In genomic region chr3:151382671-151383070, GRCh38 we compare ENCODE assay signal across 12 cellular contexts. TPM values are rescaled to one million over a fixed set of nuclear protein-coding genes. Genes with fewer than 3 reads are reported as not detected.
DNase-seq lines count a peak whose midpoint lies in the region; ATAC-seq, FAIRE-seq and TF ChIP-seq lines count a peak whose summit lies in the region.
"Had no signal": no experiment of that assay in that cellular context is flagged by ENCODE, and none has a peak within 500 bp of the region (broad histone marks: within the 10 kb centered on the region; RNA-seq: fewer than 3 reads in every experiment).

No MANE protein-coding gene starts in this region.

- H3K27me3 ChIP-seq in dorsolateral prefrontal cortex = no peaks in the 10 kb centered on the region

- TF ChIP-seq CTCF in dorsolateral prefrontal cortex (IDR thresholded peaks at IDR 0.05 in 54 of 56, conservative IDR thresholded peaks at IDR 0.05 in 2 of 56; ENCODE audit: low read depth in 1 of 56, partially characterized antibody in 56 of 56) = no peak

- intact Hi-C loops in dorsolateral prefrontal cortex (cut with DNase I) = no loop called here

- H3K4me3 ChIP-seq in dorsolateral prefrontal cortex = peak overlapping the region in 29 of 59 donors; percentile 1 to 62 (median 45)
- H3K4me3 ChIP-seq: K562 had no signal

- ATAC-seq in GM21423 (IDR thresholded peaks at IDR 0.05; ENCODE audit: unreplicated experiment) = peak; percentile 41
- ATAC-seq in HG03460 (IDR thresholded peaks at IDR 0.05; ENCODE audit: unreplicated experiment) = peak; percentile 40
- no peak for ATAC-seq in HG02938 (IDR thresholded peaks at IDR 0.05; ENCODE audit: unreplicated experiment)
- ATAC-seq in HG03520 (IDR thresholded peaks at IDR 0.05; ENCODE audit: unreplicated experiment) = no peak
- ATAC-seq: activated T-helper 17 cell treated with anti-CD3 and anti-CD28 coated beads, Interleukin-2, amount 50 U/mL, for 72 hours; K562 had no signal

- peak overlapping the region in 33 of 59 donors; percentile 2 to 65 (median 36) for H3K27ac ChIP-seq in dorsolateral prefrontal cortex

- DNase-seq in CD1c-positive myeloid dendritic cell (ENCODE audit: extremely low spot score) (peak; percentile 17), dorsolateral prefrontal cortex (no peak), RCC 7860 (ENCODE audit: low spot score) (no peak), inferior parietal cortex (ENCODE audit: extremely low spot score) (no peak)
- DNase-seq: cerebellar nuclear complex, midbrain had no signal

- FAIRE-seq in RCC 7860 (lab: Jason Lieb, UNC) = no peak
- FAIRE-seq: K562 had no signal

RNA-seq across cellular contexts. Expression of gene P2RY12, which starts 1.9 kb away (rescaled TPM):
- total RNA-seq in dorsolateral prefrontal cortex = 10 to 100 TPM in 80 of 120 experiments, 1 to 10 TPM in 39, under 1 TPM in 1; 0.95 to 39.3 (median 13.1) TPM
- total RNA-seq: activated T-helper 17 cell treated with anti-CD3 and anti-CD28 coated beads, Interleukin-2, amount 50 U/mL, for 72 hours; K562 had no signal

RNA-seq across cellular contexts. Expression of gene P2RY13, which starts 53.3 kb away (rescaled TPM):
- total RNA-seq in dorsolateral prefrontal cortex = 1 to 10 TPM in 110 of 120 experiments, under 1 TPM in 10; 0.46 to 5.7 (median 2.7) TPM
- total RNA-seq: activated T-helper 17 cell treated with anti-CD3 and anti-CD28 coated beads, Interleukin-2, amount 50 U/mL, for 72 hours; K562 had no signal

Comparison
In these comparisons a context has a peak if more than half of its experiments do, and no peak if none do; other contexts are left out.
1. ATAC-seq: peak in GM21423 (single experiment) and HG03460 (single experiment); none in HG02938 (single experiment) and HG03520 (single experiment).